In the genomic region with DNA sequence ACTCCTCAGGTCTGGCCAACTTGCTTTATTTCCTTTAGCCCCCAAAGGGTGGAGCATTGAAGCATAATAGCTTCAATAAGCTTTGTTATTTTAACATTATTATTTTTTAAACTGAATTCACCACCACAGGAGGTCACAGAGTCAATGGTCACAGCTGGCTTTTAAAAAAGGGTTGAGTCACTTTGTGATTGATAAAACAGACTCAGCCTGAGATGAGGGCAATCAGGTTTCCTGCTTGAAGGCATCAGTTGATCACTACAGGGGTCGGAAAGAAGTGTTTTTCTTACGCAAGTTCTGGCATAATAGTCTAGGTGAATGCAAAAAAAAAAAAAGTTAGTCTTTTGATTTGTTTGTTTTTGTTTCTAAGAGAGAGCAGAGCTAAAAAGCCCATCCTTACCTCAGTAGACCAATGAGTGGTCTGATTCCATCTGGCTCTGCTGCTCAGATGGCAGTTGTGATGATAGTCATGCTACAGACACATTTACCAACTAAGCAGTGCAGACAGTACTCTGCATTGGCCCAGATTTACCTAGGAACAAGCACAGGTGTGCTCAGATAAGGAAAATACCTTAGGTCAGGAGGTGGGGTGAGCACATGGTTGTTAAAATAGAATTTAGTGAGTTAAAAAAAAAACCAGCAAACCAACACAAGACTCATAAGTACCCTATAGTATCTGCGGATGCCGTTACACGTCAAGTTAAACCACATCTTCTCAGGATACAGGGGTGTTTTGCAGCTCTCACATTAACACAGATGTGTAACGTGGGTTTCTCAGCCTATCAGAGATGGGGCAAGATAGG, we compare ENCODE assay signal across 8 cellular contexts. TPM values are rescaled to one million over a fixed set of nuclear protein-coding genes. Genes with fewer than 3 reads are reported as not detected.
DNase-seq lines count a peak whose midpoint lies in the region; ATAC-seq and TF ChIP-seq lines count a peak whose summit lies in the region.

No MANE protein-coding gene starts in this region.

- 0 out of 2 replicates have a peak, but pooled peaks cover 3% of the 10 kb centered on the region for H3K4me1 ChIP-seq in BE2C

- H3K27me3 ChIP-seq in BE2C, result peaks cover 5% of the 10 kb centered on the region

- H3K9me3 ChIP-seq in BE2C, result no peaks in the 10 kb centered on the region

- TF ChIP-seq CTCF in BE2C (IDR thresholded peaks at IDR 0.05; ENCODE audit: low read depth, low read length), result no peak
- TF ChIP-seq CTCF in WI38 (IDR thresholded peaks at IDR 0.05; ENCODE audit: low read depth, low read length), result no peak

- peak; percentile 8 for ATAC-seq in GM21390 (IDR thresholded peaks at IDR 0.05; ENCODE audit: unreplicated experiment)
- no peak for ATAC-seq in GM21737 (IDR thresholded peaks at IDR 0.05; ENCODE audit: unreplicated experiment)

- H3K36me3 ChIP-seq in BE2C, result no peaks in the 10 kb centered on the region

- no peak for DNase-seq in BE2C
- DNase-seq in iris pigment epithelial cell (ENCODE audit: low read depth), result peak; percentile 9
- DNase-seq in MV-4-11 (lab: John Stamatoyannopoulos, UW), result no peak
- no peak for DNase-seq in HK-2 (ENCODE audit: unreplicated experiment)
- no peak for DNase-seq in NCI-H2029 treated with DMSO at 0.1 percent for 48 hours (lab: John Stamatoyannopoulos, UW)

- H3K4me3 ChIP-seq in BE2C (ENCODE audit: low read depth, low read length), result peak overlapping the region; percentile 62
- peak overlapping the region; percentile 43 for H3K4me3 ChIP-seq in WI38 (ENCODE audit: low read depth, low read length)

RNA-seq across cellular contexts. Expression of a gene that starts 22.6 kb away (rescaled TPM):
- polyA plus RNA-seq in BE2C (2012; ENCODE audit: insufficient read depth, insufficient read length, low read depth), result not detected

RNA-seq across cellular contexts. Expression of a gene that starts 35.9 kb away (rescaled TPM):
- not detected for polyA plus RNA-seq in BE2C (2012; ENCODE audit: insufficient read depth, insufficient read length, low read depth)
